In genomic region chr7:494906-495305, GRCh38 we compare ENCODE assay signal across 1 cellular context.
TF ChIP-seq lines count a peak whose summit lies in the region.

No MANE protein-coding gene starts in this region.

TF ChIP-seq in HepG2, 621 proteins besides CTCF, POLR2A, EP300 and RAD21:
- no peak for TF ChIP-seq CSRNP2 (CRISPR knock-in tag; conservative IDR thresholded peaks at IDR 0.05; ENCODE audit: low read depth)
- no peak for TF ChIP-seq ZNF720 (CRISPR knock-in tag; IDR thresholded peaks at IDR 0.05)
- TF ChIP-seq ZHX1 (CRISPR knock-in tag; IDR thresholded peaks at IDR 0.05; ENCODE audit: low read depth) = no peak
- TF ChIP-seq FIP1L1 (IDR thresholded peaks at IDR 0.05; ENCODE audit: borderline replicate concordance, insufficient read depth, low read depth, low read length) = no peak
- no peak for TF ChIP-seq ZNF510 (CRISPR knock-in tag; IDR thresholded peaks at IDR 0.05; ENCODE audit: low read depth)
- TF ChIP-seq ZBTB43 (CRISPR knock-in tag; conservative IDR thresholded peaks at IDR 0.05) = no peak
- no peak for TF ChIP-seq MLLT10 (CRISPR knock-in tag; IDR thresholded peaks at IDR 0.05)
- no peak for TF ChIP-seq ZNF737 (CRISPR knock-in tag; IDR thresholded peaks at IDR 0.05; ENCODE audit: borderline replicate concordance)
- no peak for TF ChIP-seq ZNF530 (CRISPR knock-in tag; IDR thresholded peaks at IDR 0.05; ENCODE audit: low read depth)
TF ChIP-seq in HepG2: peak in this region for 0.
